ENCODE assay signal across 9 cellular contexts in genomic region chr13:40189885-40190655, GRCh38.
DNase-seq lines count a peak whose midpoint lies in the region; ATAC-seq and TF ChIP-seq lines count a peak whose summit lies in the region.
"Had no signal": no experiment of that assay in that cellular context is flagged by ENCODE, and none has a peak within 500 bp of the region (broad histone marks: within the 10 kb centered on the region; RNA-seq: fewer than 3 reads in every experiment).

No MANE protein-coding gene starts in this region.

- H3K9me3 ChIP-seq in DOHH2 (ENCODE audit: control insufficient read depth, insufficient read depth, low read length), result no peaks in the 10 kb centered on the region
- H3K9me3 ChIP-seq in heart right ventricle, result no peaks in the 10 kb centered on the region
- H3K9me3 ChIP-seq in A673 (ENCODE audit: low read depth, low read length, poor library complexity, severe bottlenecking), result no peaks in the 10 kb centered on the region

- no peaks in the 10 kb centered on the region for H3K79me2 ChIP-seq in DOHH2 (ENCODE audit: control insufficient read depth, low read length)

- H3K27ac Mint-ChIP-seq in activated T-helper 17 cell treated with anti-CD3 and anti-CD28 coated beads, Interleukin-2, amount 50 U/mL, for 72 hours, result peak overlapping the region; percentile 93

- H3K36me3 ChIP-seq in DOHH2 (ENCODE audit: control insufficient read depth, low read length), result no peaks in the 10 kb centered on the region
- no peaks in the 10 kb centered on the region for H3K36me3 ChIP-seq in heart right ventricle
- no peaks in the 10 kb centered on the region for H3K36me3 ChIP-seq in A673 (ENCODE audit: insufficient read depth, low read length, poor library complexity, severe bottlenecking)

- no peaks in the 10 kb centered on the region for H3K27me3 Mint-ChIP-seq in activated T-helper 17 cell treated with anti-CD3 and anti-CD28 coated beads, Interleukin-2, amount 50 U/mL, for 72 hours

- peaks cover 4% of the 10 kb centered on the region for H3K9me3 Mint-ChIP-seq in activated T-helper 17 cell treated with anti-CD3 and anti-CD28 coated beads, Interleukin-2, amount 50 U/mL, for 72 hours

- no peak for ATAC-seq in activated T-helper 17 cell treated with anti-CD3 and anti-CD28 coated beads, Interleukin-2, amount 50 U/mL, for 72 hours (replicated peaks)
- ATAC-seq in heart right ventricle (peak in 3 of 8 donors; percentile 3 to 40 (median 8)), GM21360 (IDR thresholded peaks at IDR 0.05; ENCODE audit: unreplicated experiment) (no peak)

- TF ChIP-seq CTCF in DOHH2 (IDR thresholded peaks at IDR 0.05; ENCODE audit: low read depth, low read length, poor library complexity, severe bottlenecking), result no peak
- TF ChIP-seq CTCF in heart right ventricle (IDR thresholded peaks at IDR 0.05), result no peak
- TF ChIP-seq CTCF in A673 (conservative IDR thresholded peaks at IDR 0.05; ENCODE audit: low read depth, low read length), result no peak

- 71 to 73% methylated on average over 8 of the region's 8 CpGs for WGBS in heart right ventricle, 2 donors

- H3K27ac ChIP-seq in DOHH2 (ENCODE audit: low read depth, low read length) (peak overlapping the region; percentile 28), heart right ventricle (peak overlapping the region; percentile 33 to 89 (median 78)), A673 (ENCODE audit: low read depth, low read length, poor library complexity, severe bottlenecking) (no peak overlapping the region)

- H4K20me1 ChIP-seq in DOHH2 (ENCODE audit: control insufficient read depth, insufficient read depth, low read depth, low read length), result no peaks in the 10 kb centered on the region

- H3K4me3 ChIP-seq in DOHH2 (ENCODE audit: low read length) (peak overlapping the region; percentile 52), heart right ventricle (no peak overlapping the region), A673 (ENCODE audit: low read depth, low read length, poor library complexity, severe bottlenecking) (no peak overlapping the region)

- H3K4me2 ChIP-seq in DOHH2 (ENCODE audit: low read length), result peak overlapping the region; percentile 67

- H3K4me3 Mint-ChIP-seq in activated T-helper 17 cell treated with anti-CD3 and anti-CD28 coated beads, Interleukin-2, amount 50 U/mL, for 72 hours, result peak overlapping the region; percentile 93

- H3K27me3 ChIP-seq in DOHH2 (ENCODE audit: control insufficient read depth, low read length) (no peaks in the 10 kb centered on the region), heart right ventricle (no peaks in the 10 kb centered on the region), A673 (replicated peaks; ENCODE audit: insufficient read depth, low read depth, low read length, poor library complexity) (no peaks in the 10 kb centered on the region)

- DNase-seq in heart right ventricle (no peak), putamen (ENCODE audit: low spot score) (peak; percentile 96), A673 (ENCODE audit: low spot score) (no peak), HCEC 1CT (no peak), NCI-H2029 (lab: John Stamatoyannopoulos, UW) (no peak)
- DNase-seq: NCI-H774 had no signal

- H3K36me3 Mint-ChIP-seq in activated T-helper 17 cell treated with anti-CD3 and anti-CD28 coated beads, Interleukin-2, amount 50 U/mL, for 72 hours (ENCODE audit: low read depth), result no peaks in the 10 kb centered on the region

- no TSS peak for BruUV-seq in A673 (replicated peaks; lab: Mats Ljungman, UMichigan)

- H3K4me1 ChIP-seq in DOHH2 (ENCODE audit: control insufficient read depth, low read length) (peaks cover 28% of the 10 kb centered on the region), heart right ventricle (peaks cover 20 to 57% (median 42%) of the 10 kb centered on the region in 9 donors), A673 (ENCODE audit: insufficient read depth, low read length, poor library complexity, severe bottlenecking) (no peaks in the 10 kb centered on the region)

- CTCF ChIA-PET in A673 (lab: Charles Lee), result no interaction called here

- peaks cover 2% of the 10 kb centered on the region; the same call in 1 of the 2 replicates for H3F3A ChIP-seq in DOHH2 (ENCODE audit: control insufficient read depth, insufficient read depth)

- peaks cover 57% of the 10 kb centered on the region for H3K4me1 Mint-ChIP-seq in activated T-helper 17 cell treated with anti-CD3 and anti-CD28 coated beads, Interleukin-2, amount 50 U/mL, for 72 hours

- POLR2A ChIA-PET in A673 (lab: Charles Lee; ENCODE audit: low non-redundant PET), result no interaction called here

- no peaks in the 10 kb centered on the region for H3K9me2 ChIP-seq in DOHH2 (replicated peaks; ENCODE audit: control insufficient read depth, low read length)

- intact Hi-C loops in heart right ventricle (cut with DNase I) (loop anchor here in 5 of 10 donors (5.0 to 10.0 kb wide), 9 partner anchors 38 to 492 kb away; partner anchors contain the start of gene FOXO1 (in 2 of the 5)), A673 (cut with micrococcal nuclease; ENCODE audit: unreplicated experiment) (no loop called here)
